Comparison of ENCODE assay signal across 8 cellular contexts in the genomic region with DNA sequence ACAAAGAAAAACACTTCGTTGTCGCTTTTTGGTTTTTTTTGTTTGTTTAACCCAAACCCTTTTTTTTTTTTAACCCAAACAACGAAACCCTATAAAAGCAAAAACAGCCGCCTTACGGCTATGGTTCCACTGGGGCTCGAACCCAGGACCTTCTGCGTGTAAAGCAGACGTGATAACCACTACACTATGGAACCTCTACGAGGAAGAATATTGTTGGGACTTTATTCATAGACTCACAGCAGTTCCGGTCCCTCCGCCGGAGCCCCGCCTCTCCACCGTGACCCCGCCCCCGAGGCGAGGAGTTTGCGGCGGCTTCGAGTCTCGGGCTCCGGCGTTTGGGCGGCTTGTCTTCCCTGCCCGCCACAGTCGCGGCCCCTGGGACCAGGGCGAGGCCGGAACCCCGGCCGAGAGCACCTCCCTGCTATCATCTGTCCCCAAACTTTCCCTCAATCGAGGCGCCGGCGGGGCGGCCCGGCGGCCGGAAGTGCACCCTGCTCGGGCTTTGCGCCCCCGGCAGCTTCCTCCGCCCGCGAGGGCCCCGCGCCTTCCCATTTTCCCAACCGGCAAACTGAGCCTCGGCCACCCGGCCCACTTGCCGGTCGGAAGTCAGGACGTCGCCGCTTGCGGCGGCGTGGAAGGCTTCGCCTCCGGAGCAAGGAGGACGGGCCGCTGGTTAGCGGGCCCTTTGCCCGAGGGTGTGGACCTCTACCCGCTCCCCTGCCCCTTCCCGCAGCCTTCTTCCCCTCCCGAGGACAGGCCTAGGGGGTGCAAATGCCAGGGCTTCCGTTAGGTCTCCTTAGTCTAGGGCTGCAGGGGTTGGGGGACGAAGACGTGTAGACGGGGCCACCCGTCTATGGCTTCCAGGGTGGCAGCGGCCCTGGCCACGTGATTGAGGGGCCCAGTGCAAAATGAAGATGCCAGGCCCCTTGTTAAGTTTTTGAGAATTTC. TPM values are rescaled to one million over a fixed set of nuclear protein-coding genes. Genes with fewer than 3 reads are reported as not detected.
DNase-seq lines count a peak whose midpoint lies in the region; ATAC-seq and TF ChIP-seq lines count a peak whose summit lies in the region.

No MANE protein-coding gene starts in this region.

- H3K27ac ChIP-seq in lower lobe of right lung, result peak overlapping the region; percentile 89

- intact Hi-C loops in activated CD4-positive, alpha-beta memory T cell treated with anti-CD3 and anti-CD28 coated beads for 36 hours (cut with micrococcal nuclease), result loop anchor here (2.0 to 10.0 kb wide), 5 partner anchors 212 to 1010 kb away; a partner anchor contains a TSS
- intact Hi-C loops in lower lobe of right lung (cut with DNase I), result no loop called here

- no peaks in the 10 kb centered on the region for H3K9me3 Mint-ChIP-seq in activated CD4-positive, alpha-beta memory T cell treated with anti-CD3 and anti-CD28 coated beads for 36 hours

- H3K27me3 ChIP-seq in BJ (ENCODE audit: control insufficient read depth, insufficient read depth, low read length) (no peaks in the 10 kb centered on the region), lower lobe of right lung (ENCODE audit: low read depth) (no peaks in the 10 kb centered on the region)

- no peaks in the 10 kb centered on the region for H3K4me1 Mint-ChIP-seq in activated CD4-positive, alpha-beta memory T cell treated with anti-CD3 and anti-CD28 coated beads for 36 hours (ENCODE audit: low read depth)

- H3K36me3 ChIP-seq in BJ (ENCODE audit: control insufficient read depth, insufficient read depth, low read length), result no peaks in the 10 kb centered on the region
- no peaks in the 10 kb centered on the region for H3K36me3 ChIP-seq in lower lobe of right lung

- H3K9me3 ChIP-seq in lower lobe of right lung, result no peaks in the 10 kb centered on the region

- H3K4me1 ChIP-seq in lower lobe of right lung, result no peaks in the 10 kb centered on the region

- TF ChIP-seq CTCF in BJ (IDR thresholded peaks at IDR 0.05; ENCODE audit: insufficient read depth, low read depth, low read length), result no peak
- TF ChIP-seq CTCF in lower lobe of right lung (IDR thresholded peaks at IDR 0.05), result no peak

- peak overlapping the region; percentile 77 for H3K27ac Mint-ChIP-seq in activated CD4-positive, alpha-beta memory T cell treated with anti-CD3 and anti-CD28 coated beads for 36 hours

- DNase-seq in BJ (ENCODE audit: low read depth) (peak; percentile 18), NCI-H510A (lab: John Stamatoyannopoulos, UW) (peak; percentile 29), ecto neural progenitor cell (ENCODE audit: low spot score) (peak; percentile 85), lower lobe of right lung (peak; percentile 79)
- DNase-seq in activated CD4-positive, alpha-beta memory T cell treated with anti-CD3 and anti-CD28 coated beads for 36 hours, result peak; percentile 79
- DNase-seq in stimulated activated CD4-positive, alpha-beta T cell treated with anti-CD3 and anti-CD28 coated beads, TNF-alpha, amount 100 ng/mL, for 1 hour (ENCODE audit: low read depth in 3 of 3, low spot score in 1 of 3), result peak; percentile 37 to 64 (median 64)

- H3K4me3 Mint-ChIP-seq in activated CD4-positive, alpha-beta memory T cell treated with anti-CD3 and anti-CD28 coated beads for 36 hours, result peak overlapping the region; percentile 69

- ATAC-seq in GM19035 (IDR thresholded peaks at IDR 0.05; ENCODE audit: unreplicated experiment) (peak; percentile 87), HG03280 (IDR thresholded peaks at IDR 0.05; ENCODE audit: unreplicated experiment) (peak; percentile 84), lower lobe of right lung (peak; percentile 94 to 98)

- H3K27me3 Mint-ChIP-seq in activated CD4-positive, alpha-beta memory T cell treated with anti-CD3 and anti-CD28 coated beads for 36 hours, result no peaks in the 10 kb centered on the region

- H3K4me3 ChIP-seq in BJ (ENCODE audit: low read depth, low read length), result peak overlapping the region; percentile 61
- peak overlapping the region; percentile 61 for H3K4me3 ChIP-seq in lower lobe of right lung

- POLR2A ChIA-PET in BJ (lab: Charles Lee), result no interaction called here
- POLR2A ChIA-PET in activated CD4-positive, alpha-beta memory T cell treated with anti-CD3 and anti-CD28 coated beads for 36 hours (lab: Charles Lee), result no interaction called here

- CTCF ChIA-PET in BJ (lab: Yijun Ruan, JAX), result no interaction called here
- CTCF ChIA-PET in activated CD4-positive, alpha-beta memory T cell treated with anti-CD3 and anti-CD28 coated beads for 36 hours (lab: Charles Lee), result no interaction called here

- H3K36me3 Mint-ChIP-seq in activated CD4-positive, alpha-beta memory T cell treated with anti-CD3 and anti-CD28 coated beads for 36 hours, result no peaks in the 10 kb centered on the region

RNA-seq across cellular contexts. Expression of a gene that starts 3.2 kb away (rescaled TPM):
- polyA plus RNA-seq in BJ (2011; rRNA removed), result not detected in 2 replicates
- not detected in 2 replicates for polyA minus RNA-seq in BJ (2011; rRNA and poly(A)+ RNA removed)
- not detected for total RNA-seq in activated CD4-positive, alpha-beta memory T cell treated with anti-CD3 and anti-CD28 coated beads for 36 hours
- total RNA-seq in lower lobe of right lung, result 3.9 TPM

RNA-seq across cellular contexts. Expression of a gene that starts 32.4 kb away (rescaled TPM):
- not detected in 2 replicates for polyA plus RNA-seq in BJ (2011; rRNA removed)
- polyA minus RNA-seq in BJ (2011; rRNA and poly(A)+ RNA removed), result not detected in 2 replicates
- total RNA-seq in activated CD4-positive, alpha-beta memory T cell treated with anti-CD3 and anti-CD28 coated beads for 36 hours, result under 1 TPM in 1 of 2 experiments, not detected in 1; 0.15 TPM
- 0.71 TPM for total RNA-seq in lower lobe of right lung

Comparison
In these comparisons a context has a peak if more than half of its experiments do, and no peak if none do; other contexts are left out.
1. Peak in every context shown above with its lines: DNase-seq, ATAC-seq, H3K4me3 ChIP-seq and H3K27ac ChIP-seq.
2. DNase-seq: peak in every context shown above with its lines; median percentile 85 in ecto neural progenitor cell; 79 in activated CD4-positive, alpha-beta memory T cell treated with anti-CD3 and anti-CD28 coated beads for 36 hours; 79 in lower lobe of right lung; 64 in stimulated activated CD4-positive, alpha-beta T cell treated with anti-CD3 and anti-CD28 coated beads, TNF-alpha, amount 100 ng/mL, for 1 hour; 29 in NCI-H510A; 18 in BJ.